ENCODE assay signal across 8 cellular contexts in genomic region chr2:222656544-222657446, GRCh38. TPM values are rescaled to one million over a fixed set of nuclear protein-coding genes. Genes with fewer than 3 reads are reported as not detected.
DNase-seq lines count a peak whose midpoint lies in the region; ATAC-seq, FAIRE-seq and TF ChIP-seq lines count a peak whose summit lies in the region.

No MANE protein-coding gene starts in this region.

- DNase-seq in A549 (ENCODE audit: low read depth in 1 of 2, low spot score in 1 of 2) (no peak), activated B cell treated with CpG ODN at 0.5 μM for 24 hours (no peak), hepatocyte (ENCODE audit: low spot score) (no peak), spleen (no peak), SW480 (ENCODE audit: low spot score) (no peak), islet precursor cell (no peak)

- peaks cover 16% of the 10 kb centered on the region for H3K4me1 ChIP-seq in A549
- no peaks in the 10 kb centered on the region for H3K4me1 ChIP-seq in hepatocyte (ENCODE audit: insufficient read depth)
- H3K4me1 ChIP-seq in spleen = peaks cover 9 to 50% (median 39%) of the 10 kb centered on the region in 6 donors

- peak overlapping the region; percentile 99 for H3K27ac Mint-ChIP-seq in activated B cell treated with CpG ODN at 0.5 μM for 24 hours

- no peaks in the 10 kb centered on the region for H3K9me3 ChIP-seq in A549
- no peaks in the 10 kb centered on the region for H3K9me3 ChIP-seq in hepatocyte (ENCODE audit: low read depth)
- no peaks in the 10 kb centered on the region for H3K9me3 ChIP-seq in spleen

- H3K4me2 ChIP-seq in A549 (peak overlapping the region; percentile 97), hepatocyte (peak overlapping the region; percentile 71)

- TF ChIP-seq RAD21 in A549 (conservative IDR thresholded peaks at IDR 0.05 in 1 of 2, IDR thresholded peaks at IDR 0.05 in 1 of 2) = no peak

- H2AFZ ChIP-seq in hepatocyte = peak overlapping the region; percentile 53

- no peaks in the 10 kb centered on the region for H3K36me3 ChIP-seq in hepatocyte (replicated peaks; ENCODE audit: insufficient read depth, low read depth)
- H3K36me3 ChIP-seq in spleen = no peaks in the 10 kb centered on the region

- intact Hi-C loops in activated B cell treated with CpG ODN at 0.5 μM for 24 hours (cut with micrococcal nuclease) (loop anchor here (1.0 to 5.0 kb wide), 7 partner anchors 34 to 1301 kb away; partner anchors contain the start of genes EPHA4, MRPL44 and SGPP2), spleen (cut with DNase I; ENCODE audit: low total_unique reads) (no loop called here)

- ATAC-seq in A549 = peak; percentile 42 to 64; a peak in 5 of 6 replicates
- peak; percentile 25 for ATAC-seq in GM18909 (IDR thresholded peaks at IDR 0.05; ENCODE audit: poor library complexity, unreplicated experiment)
- peak; percentile 27 for ATAC-seq in HG03159 (IDR thresholded peaks at IDR 0.05; ENCODE audit: unreplicated experiment)
- ATAC-seq in activated B cell treated with CpG ODN at 0.5 μM for 24 hours (ENCODE audit: low read depth) = peak; percentile 10

- no peaks in the 10 kb centered on the region for H3K27me3 Mint-ChIP-seq in activated B cell treated with CpG ODN at 0.5 μM for 24 hours

- POLR2A ChIA-PET in A549 (lab: Yijun Ruan, JAX) (interaction anchor here (0.6 to 1.1 kb wide), 3 partner anchors 15 to 205 kb away, joined by 3 to 4 read pairs (median 3); no protein-coding TSS in a partner anchor), activated B cell treated with CpG ODN at 0.5 μM for 24 hours (lab: Charles Lee) (interaction anchor here (0.8 kb wide), 3 partner anchors 10 to 255 kb away, joined by 4 to 7 read pairs (median 5); no protein-coding TSS in a partner anchor)

- peaks cover 33% of the 10 kb centered on the region for H3K79me2 ChIP-seq in hepatocyte

- no peaks in the 10 kb centered on the region for H3K27me3 ChIP-seq in hepatocyte
- H3K27me3 ChIP-seq in spleen (replicated peaks in 1 of 7) = no peaks in the 10 kb centered on the region

- TF ChIP-seq EP300 in A549 (IDR thresholded peaks at IDR 0.05) = no peak

- H3K9me3 Mint-ChIP-seq in activated B cell treated with CpG ODN at 0.5 μM for 24 hours = no peaks in the 10 kb centered on the region

- H3K36me3 Mint-ChIP-seq in activated B cell treated with CpG ODN at 0.5 μM for 24 hours (ENCODE audit: low read depth) = peaks cover 17% of the 10 kb centered on the region

- peaks cover 47% of the 10 kb centered on the region for H3K4me1 Mint-ChIP-seq in activated B cell treated with CpG ODN at 0.5 μM for 24 hours

- CTCF ChIA-PET in A549 (lab: Yijun Ruan, JAX) (interaction anchor here (1.2 kb wide), 1 partner anchor 34 kb away, joined by 5 read pairs; no protein-coding TSS in a partner anchor), activated B cell treated with CpG ODN at 0.5 μM for 24 hours (lab: Charles Lee) (interaction anchor here (0.5 kb wide), 1 partner anchor 1991 kb away, joined by 3 read pairs; no protein-coding TSS in a partner anchor)

- H3K4me3 ChIP-seq in A549 (peak overlapping the region; percentile 77), hepatocyte (peak overlapping the region; percentile 31), spleen (peak overlapping the region; percentile 46 to 100 (median 98))

- TF ChIP-seq POLR2A in A549 (IDR thresholded peaks at IDR 0.05; ENCODE audit: low read length) = no peak
- TF ChIP-seq POLR2A in spleen (IDR thresholded peaks at IDR 0.05) = no peak

- no peaks in the 10 kb centered on the region for H4K20me1 ChIP-seq in hepatocyte (ENCODE audit: insufficient read depth, poor library complexity, severe bottlenecking)

- 18% methylated on average over 11 of the region's 11 CpGs for WGBS in A549 (ENCODE audit: missing lambda C conversion rate)
- 32% methylated on average over 11 of the region's 11 CpGs for WGBS in hepatocyte (ENCODE audit: low lambda C conversion rate, missing lambda C conversion rate)
- WGBS in spleen, 5 donors = 24 to 34% (median 26%) methylated on average over 11 of the region's 11 CpGs

- no peaks in the 10 kb centered on the region for H3K9me2 ChIP-seq in hepatocyte (replicated peaks; ENCODE audit: insufficient read depth)

- H3K27ac ChIP-seq in A549 (peak overlapping the region; percentile 95 to 96), hepatocyte (no peak overlapping the region), spleen (peak overlapping the region in 7 of 8 donors; percentile 91 to 95 (median 94))

- no peak for TF ChIP-seq CTCF in A549 (IDR thresholded peaks at IDR 0.05)
- TF ChIP-seq CTCF in activated B cell treated with CpG ODN at 0.5 μM for 24 hours (IDR thresholded peaks at IDR 0.05) = no peak
- no peak for TF ChIP-seq CTCF in hepatocyte (IDR thresholded peaks at IDR 0.05; ENCODE audit: poor library complexity)
- TF ChIP-seq CTCF in spleen (IDR thresholded peaks at IDR 0.05 in 8 of 11, conservative IDR thresholded peaks at IDR 0.05 in 3 of 11) = no peak

- no peak for FAIRE-seq in A549 (lab: Jason Lieb, UNC)

- H3K4me3 Mint-ChIP-seq in activated B cell treated with CpG ODN at 0.5 μM for 24 hours = peak overlapping the region; percentile 97

TF ChIP-seq in A549, 52 proteins besides CTCF, POLR2A, EP300 and RAD21:
- TF ChIP-seq REST (IDR thresholded peaks at IDR 0.05) (no peak), EHMT2 (IDR thresholded peaks at IDR 0.05; ENCODE audit: low read depth) (no peak), MAZ (IDR thresholded peaks at IDR 0.05; ENCODE audit: borderline replicate concordance, low read depth, low read length) (0 out of 2 replicates have a peak, but pooled peaks have one; percentile 7)

RNA-seq across cellular contexts. Expression of gene FARSB, which starts 0.9 kb away (rescaled TPM):
- 67.3 and 77.4 TPM in 2 replicates for polyA plus RNA-seq in A549 (2011; rRNA removed)
- polyA plus RNA-seq in A549 (2012; cell fraction: cytosol; rRNA removed) = 27.6 and 29.2 TPM in 2 replicates
- polyA plus RNA-seq in A549 (2012; cell fraction: nucleus; rRNA removed) = 13.1 and 18.4 TPM in 2 replicates
- polyA plus RNA-seq in A549 (2017; fragmentation: RNase III; extraction: RNeasy Plus Mini Kit Qiagen cat#74134 plus additional on column Dnase treatment) = 41.0 to 50.4 TPM (median 42.1 TPM) in 3 replicates
- polyA minus RNA-seq in A549 (2011; rRNA and poly(A)+ RNA removed) = 28.0 and 31.9 TPM in 2 replicates
- 21.6 and 23.3 TPM in 2 replicates for total RNA-seq in activated B cell treated with CpG ODN at 0.5 μM for 24 hours
- total RNA-seq in hepatocyte = 12.9 and 14.2 TPM in 2 replicates
- polyA plus RNA-seq in hepatocyte = 15.0 and 17.1 TPM in 2 replicates
- 10 to 100 TPM in 5 of 7 donors, 1 to 10 TPM in 2; 7.8 to 17.4 (median 12.6) TPM for total RNA-seq in spleen
- polyA plus RNA-seq in spleen = 10 to 100 TPM; 12.0 to 14.1 (median 13.5) TPM

RNA-seq across cellular contexts. Expression of gene MOGAT1, which starts 14.7 kb away (rescaled TPM):
- not detected in 2 replicates for polyA plus RNA-seq in A549 (2011; rRNA removed)
- not detected in 2 replicates for polyA plus RNA-seq in A549 (2012; cell fraction: cytosol; rRNA removed)
- not detected in 2 replicates for polyA plus RNA-seq in A549 (2012; cell fraction: nucleus; rRNA removed)
- not detected in 3 replicates for polyA plus RNA-seq in A549 (2017; fragmentation: RNase III; extraction: RNeasy Plus Mini Kit Qiagen cat#74134 plus additional on column Dnase treatment)
- not detected in 2 replicates for polyA minus RNA-seq in A549 (2011; rRNA and poly(A)+ RNA removed)
- total RNA-seq in activated B cell treated with CpG ODN at 0.5 μM for 24 hours = not detected in 2 replicates
- total RNA-seq in hepatocyte = not detected in 2 replicates
- 0.15 TPM in 1 of 2 replicates, not detected in the other for polyA plus RNA-seq in hepatocyte
- not detected for total RNA-seq in spleen
- polyA plus RNA-seq in spleen = under 1 TPM in 1 of 3 donors, not detected in 2; 0.06 TPM

Comparison
In these comparisons a context has a peak if more than half of its experiments do, and no peak if none do; other contexts are left out.
1. H3K4me3 ChIP-seq: peak in every context shown above with its lines; median percentile 98 in spleen; 77 in A549; 31 in hepatocyte.